14 cellular contexts compared by ENCODE assay signal in the genomic region with DNA sequence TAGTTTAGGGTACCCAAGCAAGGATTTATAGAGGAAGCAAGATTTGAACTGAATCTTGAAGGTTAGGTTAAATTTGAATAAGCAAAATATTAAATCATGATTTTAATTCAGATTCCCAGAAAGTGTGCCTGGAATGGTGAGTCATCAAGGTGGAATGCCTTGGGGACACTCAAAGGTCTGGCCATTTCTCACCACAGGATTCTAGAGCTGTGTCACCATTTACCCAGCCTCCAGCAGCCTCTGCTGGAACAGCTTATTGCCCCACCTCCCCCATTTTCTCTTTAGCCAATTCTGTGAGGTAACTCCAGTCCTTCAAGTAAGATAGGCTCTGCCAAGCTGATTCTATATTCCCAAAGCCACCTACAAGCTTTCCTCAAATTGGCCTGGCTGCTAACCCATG.
DNase-seq lines count a peak whose midpoint lies in the region; ATAC-seq and TF ChIP-seq lines count a peak whose summit lies in the region.
"Had no signal": no experiment of that assay in that cellular context is flagged by ENCODE, and none has a peak within 500 bp of the region (broad histone marks: within the 10 kb centered on the region; RNA-seq: fewer than 3 reads in every experiment).

No MANE protein-coding gene starts in this region.

- H4K91ac ChIP-seq in mesenchymal stem cell (ENCODE audit: low read length): no peak overlapping the region

- H3K4me1 ChIP-seq in mesenchymal stem cell (ENCODE audit: control insufficient read depth, insufficient read depth, low read depth, low read length): peaks cover 6% of the 10 kb centered on the region
- H3K4me1 ChIP-seq in gastrocnemius medialis: no peaks in the 10 kb centered on the region
- H3K4me1 ChIP-seq: vagina had no signal

- no peak overlapping the region for H3K23ac ChIP-seq in mesenchymal stem cell (ENCODE audit: low read length in 2 of 2)

- H3K36me3 ChIP-seq in MG63: no peaks in the 10 kb centered on the region
- H3K36me3 ChIP-seq in mesenchymal stem cell (ENCODE audit: control insufficient read depth in 1 of 2, insufficient read depth in 2 of 2, low read depth in 1 of 2, low read length in 2 of 2): no peaks in the 10 kb centered on the region
- H3K36me3 ChIP-seq in gastrocnemius medialis: no peaks in the 10 kb centered on the region
- H3K36me3 ChIP-seq: vagina had no signal

- no peak overlapping the region for H3K14ac ChIP-seq in mesenchymal stem cell (ENCODE audit: low read length in 2 of 2)

- no peaks in the 10 kb centered on the region for H3K79me1 ChIP-seq in mesenchymal stem cell (replicated peaks; ENCODE audit: low read length, poor library complexity, severe bottlenecking)

- no peak overlapping the region for H2AK5ac ChIP-seq in mesenchymal stem cell (ENCODE audit: low read length, severe bottlenecking)

- no peak overlapping the region for H4K8ac ChIP-seq in mesenchymal stem cell (ENCODE audit: low read length)

- H2BK12ac ChIP-seq in mesenchymal stem cell (ENCODE audit: low read length in 2 of 2): no peak overlapping the region

- in situ Hi-C loops in gastrocnemius medialis (cut with MboI; ENCODE audit: low sequenced_read_pairs in 4 of 4): no loop called here

- TF ChIP-seq CTCF in choroid plexus epithelial cell (conservative IDR thresholded peaks at IDR 0.05; ENCODE audit: low read depth, low read length): no peak
- no peak for TF ChIP-seq CTCF in gastrocnemius medialis (IDR thresholded peaks at IDR 0.05 in 4 of 5, conservative IDR thresholded peaks at IDR 0.05 in 1 of 5)
- TF ChIP-seq CTCF in coronary artery (IDR thresholded peaks at IDR 0.05): no peak

- H3K9ac ChIP-seq in mesenchymal stem cell (ENCODE audit: low read length): no peak overlapping the region

- no peak overlapping the region for H2BK15ac ChIP-seq in mesenchymal stem cell (ENCODE audit: low read depth, poor library complexity, severe bottlenecking)

- H3K27ac ChIP-seq in mesenchymal stem cell (ENCODE audit: low read length, poor library complexity, severe bottlenecking): peak overlapping the region; percentile 36
- H3K27ac ChIP-seq in gastrocnemius medialis: no peak overlapping the region
- no peak overlapping the region for H3K27ac ChIP-seq in coronary artery
- H3K27ac ChIP-seq: vagina had no signal

- H2BK120ac ChIP-seq in mesenchymal stem cell (ENCODE audit: low read depth, low read length): no peak overlapping the region

- intact Hi-C loops in gastrocnemius medialis (cut with DNase I; ENCODE audit: low total_unique reads): no loop called here

- no peak for TF ChIP-seq POLR2A in gastrocnemius medialis (IDR thresholded peaks at IDR 0.05)

- H3K4me3 ChIP-seq in MG63: no peak overlapping the region
- H3K4me3 ChIP-seq in choroid plexus epithelial cell (ENCODE audit: low read depth, low read length): no peak overlapping the region
- no peak overlapping the region for H3K4me3 ChIP-seq in mesenchymal stem cell (ENCODE audit: insufficient read depth in 1 of 2, low read depth in 1 of 2, low read length in 2 of 2)
- H3K4me3 ChIP-seq in gastrocnemius medialis: no peak overlapping the region
- no peak overlapping the region for H3K4me3 ChIP-seq in coronary artery
- H3K4me3 ChIP-seq: vagina had no signal

- no peak overlapping the region for H2AFZ ChIP-seq in mesenchymal stem cell (ENCODE audit: low read depth, low read length)

- H2BK5ac ChIP-seq in mesenchymal stem cell (ENCODE audit: low read depth, low read length, poor library complexity, severe bottlenecking): no peak overlapping the region

- DNase-seq in EH (ENCODE audit: low read depth): peak; percentile 86
- peak; percentile 32 for DNase-seq in MG63
- DNase-seq in choroid plexus epithelial cell (ENCODE audit: low read depth): peak; percentile 67
- peak; percentile 51 for DNase-seq in mesenchymal stem cell
- DNase-seq in gastrocnemius medialis: no peak
- DNase-seq in activated naive CD4-positive, alpha-beta T cell treated with Interleukin-2 at 50 U/mL for 16 hours: no peak
- DNase-seq in coronary artery (ENCODE audit: low spot score): no peak
- DNase-seq: activated CD4-positive, alpha-beta T cell treated with anti-CD3 and anti-CD28 coated beads, Interleukin-2, amount 10 ng/mL, durations not matched to agents 7 days and 5 days; naive thymus-derived CD4-positive, alpha-beta T cell; NCI-H146; NK-92 treated with Interleukin-12 subunit alpha and Interleukin-12 subunit beta, amount 100 ng/mL, for 24 hours; T-cell had no signal

- H3K27me3 ChIP-seq in MG63: no peaks in the 10 kb centered on the region
- H3K27me3 ChIP-seq in mesenchymal stem cell (ENCODE audit: control insufficient read depth in 1 of 2, insufficient read depth in 1 of 2, low read length in 2 of 2): no peaks in the 10 kb centered on the region
- H3K27me3 ChIP-seq in gastrocnemius medialis: no peaks in the 10 kb centered on the region
- H3K27me3 ChIP-seq: vagina had no signal

- no peaks in the 10 kb centered on the region for H3K9me3 ChIP-seq in MG63
- H3K9me3 ChIP-seq in mesenchymal stem cell (ENCODE audit: control insufficient read depth, low read length): no peaks in the 10 kb centered on the region
- no peaks in the 10 kb centered on the region for H3K9me3 ChIP-seq in gastrocnemius medialis
- H3K9me3 ChIP-seq: vagina had no signal

- H3K4me2 ChIP-seq in mesenchymal stem cell (ENCODE audit: low read length, poor library complexity, severe bottlenecking): no peak overlapping the region

- no peak for ATAC-seq in gastrocnemius medialis
- ATAC-seq in HG03342 (IDR thresholded peaks at IDR 0.05; ENCODE audit: unreplicated experiment): no peak
- ATAC-seq: naive thymus-derived CD4-positive, alpha-beta T cell; T-cell had no signal

- no peak overlapping the region for H3K18ac ChIP-seq in mesenchymal stem cell (ENCODE audit: low read depth in 1 of 2, low read length in 2 of 2)

- no peak overlapping the region for H3K4ac ChIP-seq in mesenchymal stem cell (ENCODE audit: low read depth in 1 of 2, low read length in 2 of 2)

Comparison
In these comparisons a context has a peak if more than half of its experiments do, and no peak if none do; other contexts are left out.
1. DNase-seq: peak in EH (single experiment), MG63 (single experiment), choroid plexus epithelial cell (single experiment) and mesenchymal stem cell (single experiment); none in gastrocnemius medialis (0 of 2), activated naive CD4-positive, alpha-beta T cell treated with Interleukin-2 at 50 U/mL for 16 hours (single experiment) and coronary artery (single experiment).